ENCODE assay signal across 18 cellular contexts in the genomic region with DNA sequence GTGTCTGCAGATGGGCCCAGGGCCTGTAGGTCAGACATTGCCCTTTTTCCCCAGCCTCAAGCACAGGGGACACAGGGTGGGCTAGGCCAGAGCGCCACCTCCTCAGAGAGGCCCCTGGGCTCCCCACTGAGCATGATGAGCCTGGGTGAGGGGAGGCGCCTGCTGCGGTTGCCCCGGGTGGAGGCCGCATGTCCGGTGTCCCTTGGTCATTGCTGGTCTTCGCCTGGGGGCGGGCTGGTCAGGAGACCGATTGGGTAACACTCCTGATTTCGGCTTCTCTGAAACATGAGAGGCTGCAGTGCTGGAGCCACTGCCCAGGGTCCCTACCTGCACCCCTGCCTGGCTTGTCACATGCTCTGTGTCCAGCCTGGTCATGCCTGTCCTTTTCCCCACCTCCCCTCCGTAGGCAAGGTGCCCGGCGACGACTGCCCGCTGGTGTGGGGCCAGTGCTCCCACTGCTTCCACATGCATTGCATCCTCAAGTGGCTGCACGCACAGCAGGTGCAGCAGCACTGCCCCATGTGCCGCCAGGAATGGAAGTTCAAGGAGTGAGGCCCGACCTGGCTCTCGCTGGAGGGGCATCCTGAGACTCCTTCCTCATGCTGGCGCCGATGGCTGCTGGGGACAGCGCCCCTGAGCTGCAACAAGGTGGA. TPM values are rescaled to one million over a fixed set of nuclear protein-coding genes. Genes with fewer than 3 reads are reported as not detected.
"Had no signal": no experiment of that assay in that cellular context is flagged by ENCODE, and none has a peak within 500 bp of the region (broad histone marks: within the 10 kb centered on the region; RNA-seq: fewer than 3 reads in every experiment).

No MANE protein-coding gene starts in this region.

- H3K9me3 ChIP-seq: ascending aorta, colonic mucosa, heart right ventricle, thyroid gland had no signal

- H3K27ac Mint-ChIP-seq: activated CD8-positive, alpha-beta T cell treated with anti-CD3 and anti-CD28 coated beads, Interleukin-2, amount 10 ng/mL, durations not matched to agents 7 days and 5 days; activated naive CD8-positive, alpha-beta T cell treated with anti-CD3 and anti-CD28 coated beads, Interleukin-2, amount 50 U/mL, for 24 hours; natural killer cell; T-helper 1 cell treated with Interleukin-12 subunit alpha and Interleukin-12 subunit beta and Interleukin-4 antibody, amounts not matched to agents 30 μg/mL and 1 μg/mL, for 36 hours; WTC11 had no signal

- H3K4me1 ChIP-seq: colonic mucosa had no signal

- ATAC-seq: activated CD8-positive, alpha-beta T cell treated with anti-CD3 and anti-CD28 coated beads, Interleukin-2, amount 10 ng/mL, durations not matched to agents 7 days and 5 days; activated naive CD8-positive, alpha-beta T cell treated with anti-CD3 and anti-CD28 coated beads, Interleukin-2, amount 50 U/mL, for 24 hours; heart right ventricle; natural killer cell; WTC11 had no signal

- H3K4me3 Mint-ChIP-seq: activated CD8-positive, alpha-beta T cell treated with anti-CD3 and anti-CD28 coated beads, Interleukin-2, amount 10 ng/mL, durations not matched to agents 7 days and 5 days; activated naive CD8-positive, alpha-beta T cell treated with anti-CD3 and anti-CD28 coated beads, Interleukin-2, amount 50 U/mL, for 24 hours; natural killer cell; T-helper 1 cell treated with Interleukin-12 subunit alpha and Interleukin-12 subunit beta and Interleukin-4 antibody, amounts not matched to agents 30 μg/mL and 1 μg/mL, for 36 hours; WTC11 had no signal

- FAIRE-seq: endothelial cell of umbilical vein, frontal cortex, islet of Langerhans had no signal

- H3K27me3 ChIP-seq: ascending aorta, thyroid gland had no signal

- H3K36me3 ChIP-seq: colonic mucosa had no signal

- H3K4me3 ChIP-seq: ascending aorta, cardiac muscle cell, colonic mucosa, heart right ventricle, thyroid gland had no signal

- H3K27ac ChIP-seq: ascending aorta, cardiac muscle cell, colonic mucosa, heart right ventricle, thyroid gland had no signal

- DNase-seq: activated CD4-positive, alpha-beta T cell treated with anti-CD3 and anti-CD28 coated beads for 48 hours; activated CD8-positive, alpha-beta T cell treated with anti-CD3 and anti-CD28 coated beads, Interleukin-2, amount 10 ng/mL, durations not matched to agents 7 days and 5 days; activated naive CD4-positive, alpha-beta T cell treated with Interleukin-2 at 50 U/mL for 16 hours; activated naive CD8-positive, alpha-beta T cell treated with anti-CD3 and anti-CD28 coated beads, Interleukin-2, amount 50 U/mL, for 24 hours; colonic mucosa; effector CD4-positive, alpha-beta T cell; heart right ventricle; natural killer cell; stimulated activated CD4-positive, alpha-beta T cell treated with anti-CD3 and anti-CD28 coated beads, Interleukin-4, amount 100 ng/mL, for 4 hours; thyroid gland had no signal

- H3K4me1 Mint-ChIP-seq: natural killer cell, WTC11 had no signal

- H3K9me3 Mint-ChIP-seq: activated naive CD8-positive, alpha-beta T cell treated with anti-CD3 and anti-CD28 coated beads, Interleukin-2, amount 50 U/mL, for 24 hours; natural killer cell; T-helper 1 cell treated with Interleukin-12 subunit alpha and Interleukin-12 subunit beta and Interleukin-4 antibody, amounts not matched to agents 30 μg/mL and 1 μg/mL, for 36 hours; WTC11 had no signal

- H3K36me3 Mint-ChIP-seq: natural killer cell had no signal

RNA-seq across cellular contexts. Expression of a gene that starts 2.4 kb away (rescaled TPM):
- total RNA-seq: lung microvascular endothelial cell had no signal
